22 cellular contexts compared by ENCODE assay signal in genomic region chr4:53963786-53964185, GRCh38.
DNase-seq lines count a peak whose midpoint lies in the region; ATAC-seq and TF ChIP-seq lines count a peak whose summit lies in the region.
"Had no signal": no experiment of that assay in that cellular context is flagged by ENCODE, and none has a peak within 500 bp of the region (broad histone marks: within the 10 kb centered on the region; RNA-seq: fewer than 3 reads in every experiment).

No MANE protein-coding gene starts in this region.

- peak; percentile 41 for DNase-seq in NCI-H748 (lab: John Stamatoyannopoulos, UW; ENCODE audit: unreplicated experiment)
- DNase-seq in NCI-H748 treated with DMSO at 0.1 percent for 48 hours (lab: John Stamatoyannopoulos, UW) = no peak
- DNase-seq in RWPE2 (ENCODE audit: low spot score) = no peak
- peak; percentile 3 for DNase-seq in islet precursor cell
- no peak for DNase-seq in stimulated activated naive CD8-positive, alpha-beta T cell treated with anti-CD3 and anti-CD28 coated beads, Interleukin-15, amount 100 ng/mL, for 72 hours
- no peak for DNase-seq in cerebellar nuclear complex (lab: John Stamatoyannopoulos, UW)
- no peak for DNase-seq in amygdala (lab: John Stamatoyannopoulos, UW)
- no peak for DNase-seq in activated CD4-positive, alpha-beta memory T cell treated with anti-CD3 and anti-CD28 coated beads for 36 hours
- DNase-seq: activated B cell treated with CpG ODN at 0.5 μM for 24 hours, caudate nucleus, GF-D8, NCI-H1105 treated with DMSO at 0.1 percent for 48 hours, NCI-H510A treated with DMSO at 0.1 percent for 48 hours, OCI-M1 had no signal

- POLR2A ChIA-PET in activated CD4-positive, alpha-beta memory T cell treated with anti-CD3 and anti-CD28 coated beads for 36 hours (lab: Charles Lee) = no interaction called here

- no peak for TF ChIP-seq CTCF in RWPE2 (IDR thresholded peaks at IDR 0.05; ENCODE audit: poor library complexity, severe bottlenecking)

- H3K27me3 Mint-ChIP-seq in stimulated activated naive CD8-positive, alpha-beta T cell treated with anti-CD3 and anti-CD28 coated beads, Interleukin-15, amount 100 ng/mL, for 72 hours = no peaks in the 10 kb centered on the region
- no peaks in the 10 kb centered on the region for H3K27me3 Mint-ChIP-seq in activated CD4-positive, alpha-beta memory T cell treated with anti-CD3 and anti-CD28 coated beads for 36 hours
- H3K27me3 Mint-ChIP-seq: activated B cell treated with CpG ODN at 0.5 μM for 24 hours had no signal

- 0 out of 3 replicates have a peak, but pooled peaks have one; percentile 13 for ATAC-seq in RWPE2 (ENCODE audit: low read depth)
- ATAC-seq in stimulated activated naive CD8-positive, alpha-beta T cell treated with anti-CD3 and anti-CD28 coated beads, Interleukin-15, amount 100 ng/mL, for 72 hours = no peak
- ATAC-seq: A549, GM12878, HCT116, K562 had no signal

- no peaks in the 10 kb centered on the region for H3K36me3 ChIP-seq in RWPE2 (ENCODE audit: low read depth)
- H3K36me3 ChIP-seq: SJSA1 had no signal

- no peaks in the 10 kb centered on the region for H3K9me3 Mint-ChIP-seq in stimulated activated naive CD8-positive, alpha-beta T cell treated with anti-CD3 and anti-CD28 coated beads, Interleukin-15, amount 100 ng/mL, for 72 hours
- no peaks in the 10 kb centered on the region for H3K9me3 Mint-ChIP-seq in activated CD4-positive, alpha-beta memory T cell treated with anti-CD3 and anti-CD28 coated beads for 36 hours
- H3K9me3 Mint-ChIP-seq: activated B cell treated with CpG ODN at 0.5 μM for 24 hours; T-helper 2 cell treated with Interferon-gamma antibody and Interleukin-4, amounts not matched to agents 5 μg/mL and 100 μg/mL, for 36 hours had no signal

- peak overlapping the region; percentile 84 for H3K27ac ChIP-seq in RWPE2 (ENCODE audit: poor library complexity, severe bottlenecking)
- H3K27ac ChIP-seq: A549, C4-2B, SJSA1 had no signal

- H3K4me1 ChIP-seq in RWPE2 (ENCODE audit: insufficient read depth, poor library complexity, severe bottlenecking) = peaks cover 22% of the 10 kb centered on the region
- H3K4me1 ChIP-seq: A549 had no signal

- H3K27ac Mint-ChIP-seq in stimulated activated naive CD8-positive, alpha-beta T cell treated with anti-CD3 and anti-CD28 coated beads, Interleukin-15, amount 100 ng/mL, for 72 hours = no peak overlapping the region
- no peak overlapping the region for H3K27ac Mint-ChIP-seq in activated CD4-positive, alpha-beta memory T cell treated with anti-CD3 and anti-CD28 coated beads for 36 hours
- H3K27ac Mint-ChIP-seq: activated B cell treated with CpG ODN at 0.5 μM for 24 hours; T-helper 2 cell treated with Interferon-gamma antibody and Interleukin-4, amounts not matched to agents 5 μg/mL and 100 μg/mL, for 36 hours had no signal

- no peak overlapping the region for H3K4me3 ChIP-seq in RWPE2 (ENCODE audit: severe bottlenecking)
- H3K4me3 ChIP-seq: A549, GM12878, K562, SJSA1 had no signal

- H3K9me3 ChIP-seq in RWPE2 (ENCODE audit: severe bottlenecking) = no peaks in the 10 kb centered on the region
- H3K9me3 ChIP-seq: A549, SJSA1 had no signal

- CTCF ChIA-PET in activated CD4-positive, alpha-beta memory T cell treated with anti-CD3 and anti-CD28 coated beads for 36 hours (lab: Charles Lee) = no interaction called here

- H3K4me1 Mint-ChIP-seq in stimulated activated naive CD8-positive, alpha-beta T cell treated with anti-CD3 and anti-CD28 coated beads, Interleukin-15, amount 100 ng/mL, for 72 hours = no peaks in the 10 kb centered on the region
- H3K4me1 Mint-ChIP-seq in activated CD4-positive, alpha-beta memory T cell treated with anti-CD3 and anti-CD28 coated beads for 36 hours (ENCODE audit: low read depth) = no peaks in the 10 kb centered on the region
- H3K4me1 Mint-ChIP-seq: activated B cell treated with CpG ODN at 0.5 μM for 24 hours had no signal

- no peaks in the 10 kb centered on the region for H3K27me3 ChIP-seq in RWPE2 (ENCODE audit: insufficient read depth, poor library complexity, severe bottlenecking)
- H3K27me3 ChIP-seq: SJSA1 had no signal

- no peaks in the 10 kb centered on the region for H3K36me3 Mint-ChIP-seq in activated CD4-positive, alpha-beta memory T cell treated with anti-CD3 and anti-CD28 coated beads for 36 hours

- intact Hi-C loops in activated CD4-positive, alpha-beta memory T cell treated with anti-CD3 and anti-CD28 coated beads for 36 hours (cut with micrococcal nuclease) = no loop called here

- H3K4me3 Mint-ChIP-seq in stimulated activated naive CD8-positive, alpha-beta T cell treated with anti-CD3 and anti-CD28 coated beads, Interleukin-15, amount 100 ng/mL, for 72 hours = no peak overlapping the region
- no peak overlapping the region for H3K4me3 Mint-ChIP-seq in activated CD4-positive, alpha-beta memory T cell treated with anti-CD3 and anti-CD28 coated beads for 36 hours
- H3K4me3 Mint-ChIP-seq: activated B cell treated with CpG ODN at 0.5 μM for 24 hours; nephron; T-helper 2 cell treated with Interferon-gamma antibody and Interleukin-4, amounts not matched to agents 5 μg/mL and 100 μg/mL, for 36 hours had no signal

Comparison
In these comparisons a context has a peak if more than half of its experiments do, and no peak if none do; other contexts are left out.
1. DNase-seq: peak in NCI-H748 (single experiment) and islet precursor cell (single experiment); none in NCI-H748 treated with DMSO at 0.1 percent for 48 hours (single experiment), RWPE2 (single experiment), stimulated activated naive CD8-positive, alpha-beta T cell treated with anti-CD3 and anti-CD28 coated beads, Interleukin-15, amount 100 ng/mL, for 72 hours (0 of 2), cerebellar nuclear complex (0 of 2), amygdala (0 of 56) and activated CD4-positive, alpha-beta memory T cell treated with anti-CD3 and anti-CD28 coated beads for 36 hours (single experiment).